ENCODE assay signal across 1 cellular context in the genomic region with DNA sequence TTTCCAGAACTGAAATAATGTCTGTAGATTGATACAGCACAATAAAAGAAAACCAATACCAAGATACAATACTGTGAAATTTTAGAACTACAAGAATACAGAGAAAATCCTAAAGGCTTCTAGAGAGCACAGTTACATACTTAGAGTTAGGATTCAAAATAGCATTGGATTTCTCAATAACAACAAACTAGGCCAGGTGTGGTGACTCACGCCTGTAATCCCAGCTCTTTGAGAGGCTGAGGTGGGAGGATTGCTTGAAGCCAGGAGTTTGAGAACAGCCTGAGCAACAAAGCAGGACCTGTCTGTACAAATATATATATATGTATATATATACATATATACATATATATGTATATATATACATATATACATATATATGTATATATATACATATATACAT.
TF ChIP-seq lines count a peak whose summit lies in the region.
"Not testable (repeated sequence)": the region's sequence is repeated elsewhere in the genome, so short reads cannot be mapped to it uniquely, and the experiment has no call there.

No MANE protein-coding gene starts in this region.

TF ChIP-seq in K562, 482 proteins besides CTCF, POLR2A, EP300 and RAD21:
- TF ChIP-seq, protein P1, sequence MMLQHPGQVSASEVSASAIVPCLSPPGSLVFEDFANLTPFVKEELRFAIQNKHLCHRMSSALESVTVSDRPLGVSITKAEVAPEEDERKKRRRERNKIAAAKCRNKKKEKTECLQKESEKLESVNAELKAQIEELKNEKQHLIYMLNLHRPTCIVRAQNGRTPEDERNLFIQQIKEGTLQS (IDR thresholded peaks at IDR 0.05), result 0 out of 2 replicates have a peak, but pooled peaks have one; percentile 27
- TF ChIP-seq, protein P1 (CRISPR knock-in tag; conservative IDR thresholded peaks at IDR 0.05), result not testable (repeated sequence)
- TF ChIP-seq JUND (IDR thresholded peaks at IDR 0.05; ENCODE audit: borderline replicate concordance, low read depth, low read length), result peak; percentile 20; the same call in 1 of the 2 replicates
- TF ChIP-seq JUND (tag; IDR thresholded peaks at IDR 0.05; ENCODE audit: borderline replicate concordance, low read depth, low read length), result not testable (repeated sequence)
